Comparison of ENCODE assay signal across 19 cellular contexts in genomic region chr9:105052346-105052745, GRCh38.
A peak's percentile ranks its signal among the peaks of the same experiment; 100 is the strongest.
DNase-seq lines count a peak whose midpoint lies in the region; ATAC-seq and TF ChIP-seq lines count a peak whose summit lies in the region.
"Had no signal": no experiment of that assay in that cellular context is flagged by ENCODE, and none has a peak within 500 bp of the region (broad histone marks: within the 10 kb centered on the region; RNA-seq: fewer than 3 reads in every experiment).

No MANE protein-coding gene starts in this region.

- H3K4me2 ChIP-seq in hepatocyte (no peak overlapping the region), neuronal stem cell (ENCODE audit: insufficient read depth, low read length, poor library complexity, severe bottlenecking) (no peak overlapping the region)

- H2AFZ ChIP-seq in hepatocyte (no peak overlapping the region), neuronal stem cell (ENCODE audit: low read length) (no peak overlapping the region)

- no peak overlapping the region for H2BK120ac ChIP-seq in neuronal stem cell (ENCODE audit: low read depth, low read length)

- WGBS in hepatocyte (ENCODE audit: low lambda C conversion rate, missing lambda C conversion rate): 94% methylated on average over 8 of the region's 8 CpGs
- WGBS in neuronal stem cell (ENCODE audit: extremely low coverage in 2 of 2, insufficient read length in 2 of 2, insufficient replicate concordance in 1 of 2), 2 donors: no CpG with 5 or more reads among the region's 8 CpGs

- H2AK5ac ChIP-seq in neuronal stem cell (ENCODE audit: low read depth, low read length): no peak overlapping the region

- TF ChIP-seq CTCF in natural killer cell (IDR thresholded peaks at IDR 0.05) (no peak), RWPE2 (IDR thresholded peaks at IDR 0.05; ENCODE audit: poor library complexity, severe bottlenecking) (no peak), hepatocyte (IDR thresholded peaks at IDR 0.05; ENCODE audit: poor library complexity) (no peak)

- H3K23ac ChIP-seq in neuronal stem cell (ENCODE audit: low read depth, low read length, poor library complexity): no peak overlapping the region

- no peaks in the 10 kb centered on the region for H3K79me2 ChIP-seq in hepatocyte

- no peaks in the 10 kb centered on the region for H3K9me2 ChIP-seq in hepatocyte (replicated peaks; ENCODE audit: insufficient read depth)

- no peaks in the 10 kb centered on the region for H3K36me3 ChIP-seq in RWPE2 (ENCODE audit: low read depth)
- H3K36me3 ChIP-seq in hepatocyte (replicated peaks; ENCODE audit: insufficient read depth, low read depth): no peaks in the 10 kb centered on the region
- H3K36me3 ChIP-seq in neuronal stem cell (replicated peaks in 1 of 2; ENCODE audit: control insufficient read depth in 2 of 2, insufficient read depth in 2 of 2, low read length in 2 of 2): no peaks in the 10 kb centered on the region
- H3K36me3 ChIP-seq: prostate gland, tibial artery had no signal

- no peaks in the 10 kb centered on the region for H4K20me1 ChIP-seq in hepatocyte (ENCODE audit: insufficient read depth, poor library complexity, severe bottlenecking)

- DNase-seq in natural killer cell treated with Interleukin-12 subunit alpha and Interleukin-12 subunit beta and Interleukin-15 and Interleukin-18, amount 100 ng/mL, for 72 hours (ENCODE audit: low spot score): no peak
- DNase-seq in natural killer cell (no peak), RWPE2 (ENCODE audit: low spot score) (no peak), hepatocyte (ENCODE audit: low spot score) (no peak), ureter (ENCODE audit: low spot score) (no peak), neuronal stem cell (ENCODE audit: low spot score) (no peak)
- no peak for DNase-seq in stimulated activated naive CD8-positive, alpha-beta T cell treated with anti-CD3 and anti-CD28 coated beads, Interleukin-15, Interleukin-2, amounts not matched to agents 100 U/mL and 50 U/mL, for 24 hours
- DNase-seq: activated naive CD4-positive, alpha-beta T cell treated with anti-CD3 and anti-CD28 coated beads, Interleukin-2, amount 10 ng/mL, durations not matched to agents 7 days and 5 days; effector CD4-positive, alpha-beta T cell; H7; Karpas-422; NCI-H1105 treated with DMSO at 0.1 percent for 48 hours; NCI-H2081 treated with DMSO at 0.1 percent for 48 hours; NCI-H446 treated with DMSO at 0.1 percent for 48 hours; nephron progenitor cell; tibial artery had no signal

- H3K27ac Mint-ChIP-seq in natural killer cell treated with Interleukin-12 subunit alpha and Interleukin-12 subunit beta and Interleukin-15 and Interleukin-18, amount 100 ng/mL, for 72 hours: peak overlapping the region; percentile 71 to 95
- H3K27ac Mint-ChIP-seq in natural killer cell: no peak overlapping the region
- H3K27ac Mint-ChIP-seq: activated naive CD4-positive, alpha-beta T cell treated with anti-CD3 and anti-CD28 coated beads, Interleukin-2, amount 10 ng/mL, durations not matched to agents 7 days and 5 days; nephron progenitor cell had no signal

- H3K9ac ChIP-seq in neuronal stem cell (ENCODE audit: low read depth, low read length, poor library complexity): no peak overlapping the region

- intact Hi-C loops in natural killer cell (cut with micrococcal nuclease): no loop called here

- H3K27ac ChIP-seq in RWPE2 (ENCODE audit: poor library complexity, severe bottlenecking): peak overlapping the region; percentile 46
- H3K27ac ChIP-seq in hepatocyte: peak overlapping the region; percentile 79
- H3K27ac ChIP-seq in neuronal stem cell (replicated peaks; ENCODE audit: low read length): no peak overlapping the region
- H3K27ac ChIP-seq: prostate gland, tibial artery had no signal

- H3K36me3 Mint-ChIP-seq in natural killer cell treated with Interleukin-12 subunit alpha and Interleukin-12 subunit beta and Interleukin-15 and Interleukin-18, amount 100 ng/mL, for 72 hours: no peaks in the 10 kb centered on the region
- H3K36me3 Mint-ChIP-seq in natural killer cell: no peaks in the 10 kb centered on the region

- H3K18ac ChIP-seq in neuronal stem cell (ENCODE audit: low read length): no peak overlapping the region

- no peak for ATAC-seq in natural killer cell treated with Interleukin-12 subunit alpha and Interleukin-12 subunit beta and Interleukin-15 and Interleukin-18, amount 100 ng/mL, for 72 hours
- ATAC-seq in natural killer cell (no peak), RWPE2 (ENCODE audit: low read depth) (no peak), HG02885 (IDR thresholded peaks at IDR 0.05; ENCODE audit: poor library complexity, unreplicated experiment) (no peak)
- no peak for ATAC-seq in stimulated activated naive CD8-positive, alpha-beta T cell treated with anti-CD3 and anti-CD28 coated beads, Interleukin-15, Interleukin-2, amounts not matched to agents 100 U/mL and 50 U/mL, for 24 hours

- no peak overlapping the region for H4K8ac ChIP-seq in neuronal stem cell (ENCODE audit: low read depth, low read length)

- no peak overlapping the region for H2BK5ac ChIP-seq in neuronal stem cell (ENCODE audit: low read length)

- H3K4me1 ChIP-seq in RWPE2 (ENCODE audit: insufficient read depth, poor library complexity, severe bottlenecking): peaks cover 18% of the 10 kb centered on the region
- peaks cover 30% of the 10 kb centered on the region for H3K4me1 ChIP-seq in hepatocyte (ENCODE audit: insufficient read depth)
- no peaks in the 10 kb centered on the region for H3K4me1 ChIP-seq in neuronal stem cell (ENCODE audit: control insufficient read depth in 2 of 2, insufficient read depth in 1 of 2, low read depth in 1 of 2, low read length in 2 of 2)
- H3K4me1 ChIP-seq: prostate gland, tibial artery had no signal

- no peak overlapping the region for H3K4ac ChIP-seq in neuronal stem cell (ENCODE audit: low read length)

- H3K27me3 ChIP-seq in RWPE2 (ENCODE audit: insufficient read depth, poor library complexity, severe bottlenecking) (no peaks in the 10 kb centered on the region), hepatocyte (no peaks in the 10 kb centered on the region), neuronal stem cell (ENCODE audit: control insufficient read depth in 3 of 3, insufficient read depth in 3 of 3, low read depth in 1 of 3, low read length in 3 of 3) (no peaks in the 10 kb centered on the region)
- H3K27me3 ChIP-seq: tibial artery had no signal

- H3K9me3 ChIP-seq in RWPE2 (ENCODE audit: severe bottlenecking) (no peaks in the 10 kb centered on the region), hepatocyte (ENCODE audit: low read depth) (no peaks in the 10 kb centered on the region), neuronal stem cell (replicated peaks in 1 of 2; ENCODE audit: control insufficient read depth in 2 of 2, insufficient read depth in 1 of 2, low read depth in 1 of 2, low read length in 2 of 2) (peaks cover 0 to 3% of the 10 kb centered on the region in 2 donors)
- H3K9me3 ChIP-seq: prostate gland, tibial artery had no signal

- no peaks in the 10 kb centered on the region for H3K9me3 Mint-ChIP-seq in natural killer cell treated with Interleukin-12 subunit alpha and Interleukin-12 subunit beta and Interleukin-15 and Interleukin-18, amount 100 ng/mL, for 72 hours
- no peaks in the 10 kb centered on the region for H3K9me3 Mint-ChIP-seq in natural killer cell
- H3K9me3 Mint-ChIP-seq: activated naive CD4-positive, alpha-beta T cell treated with anti-CD3 and anti-CD28 coated beads, Interleukin-2, amount 10 ng/mL, durations not matched to agents 7 days and 5 days; stimulated activated naive CD8-positive, alpha-beta T cell treated with anti-CD3 and anti-CD28 coated beads, Interleukin-15, Interleukin-2, amounts not matched to agents 100 ng/mL and 50 ng/mL, for 24 hours had no signal

- no peaks in the 10 kb centered on the region for H3K79me1 ChIP-seq in neuronal stem cell (ENCODE audit: low read depth, low read length)

- H3K4me3 Mint-ChIP-seq in natural killer cell treated with Interleukin-12 subunit alpha and Interleukin-12 subunit beta and Interleukin-15 and Interleukin-18, amount 100 ng/mL, for 72 hours: peak overlapping the region; percentile 10
- no peak overlapping the region for H3K4me3 Mint-ChIP-seq in natural killer cell
- H3K4me3 Mint-ChIP-seq: activated naive CD4-positive, alpha-beta T cell treated with anti-CD3 and anti-CD28 coated beads, Interleukin-2, amount 10 ng/mL, durations not matched to agents 7 days and 5 days; nephron progenitor cell; stimulated activated naive CD8-positive, alpha-beta T cell treated with anti-CD3 and anti-CD28 coated beads, Interleukin-15, Interleukin-2, amounts not matched to agents 100 ng/mL and 50 ng/mL, for 24 hours had no signal

- peaks cover 19% of the 10 kb centered on the region in 2 donors for H3K27me3 Mint-ChIP-seq in natural killer cell treated with Interleukin-12 subunit alpha and Interleukin-12 subunit beta and Interleukin-15 and Interleukin-18, amount 100 ng/mL, for 72 hours
- H3K27me3 Mint-ChIP-seq in natural killer cell (ENCODE audit: low read depth in 2 of 2): peaks cover 0 to 5% of the 10 kb centered on the region in 2 donors

- no peak overlapping the region for H4K91ac ChIP-seq in neuronal stem cell (ENCODE audit: low read depth, low read length, poor library complexity)

- H3K4me1 Mint-ChIP-seq in natural killer cell treated with Interleukin-12 subunit alpha and Interleukin-12 subunit beta and Interleukin-15 and Interleukin-18, amount 100 ng/mL, for 72 hours (ENCODE audit: low read depth in 2 of 2): peaks cover 18 to 24% of the 10 kb centered on the region in 2 donors
- peaks cover 0 to 3% of the 10 kb centered on the region in 2 donors for H3K4me1 Mint-ChIP-seq in natural killer cell

- no peak overlapping the region for H2BK12ac ChIP-seq in neuronal stem cell (ENCODE audit: low read length)

- H3K4me3 ChIP-seq in RWPE2 (ENCODE audit: severe bottlenecking): no peak overlapping the region
- no peak overlapping the region for H3K4me3 ChIP-seq in hepatocyte
- H3K4me3 ChIP-seq in neuronal stem cell (ENCODE audit: low read length in 2 of 2): no peak overlapping the region
- H3K4me3 ChIP-seq: prostate gland, tibial artery had no signal

- H3K14ac ChIP-seq in neuronal stem cell (ENCODE audit: low read length): no peak overlapping the region

- no peak overlapping the region for H2BK15ac ChIP-seq in neuronal stem cell (ENCODE audit: low read length)

Comparison
In these comparisons a context has a peak if more than half of its experiments do, and no peak if none do; other contexts are left out.
1. H3K27ac Mint-ChIP-seq: peak in natural killer cell treated with Interleukin-12 subunit alpha and Interleukin-12 subunit beta and Interleukin-15 and Interleukin-18, amount 100 ng/mL, for 72 hours (2 of 2); none in natural killer cell (0 of 2).